Comparison of ENCODE assay signal across 1 cellular context in the genomic region with DNA sequence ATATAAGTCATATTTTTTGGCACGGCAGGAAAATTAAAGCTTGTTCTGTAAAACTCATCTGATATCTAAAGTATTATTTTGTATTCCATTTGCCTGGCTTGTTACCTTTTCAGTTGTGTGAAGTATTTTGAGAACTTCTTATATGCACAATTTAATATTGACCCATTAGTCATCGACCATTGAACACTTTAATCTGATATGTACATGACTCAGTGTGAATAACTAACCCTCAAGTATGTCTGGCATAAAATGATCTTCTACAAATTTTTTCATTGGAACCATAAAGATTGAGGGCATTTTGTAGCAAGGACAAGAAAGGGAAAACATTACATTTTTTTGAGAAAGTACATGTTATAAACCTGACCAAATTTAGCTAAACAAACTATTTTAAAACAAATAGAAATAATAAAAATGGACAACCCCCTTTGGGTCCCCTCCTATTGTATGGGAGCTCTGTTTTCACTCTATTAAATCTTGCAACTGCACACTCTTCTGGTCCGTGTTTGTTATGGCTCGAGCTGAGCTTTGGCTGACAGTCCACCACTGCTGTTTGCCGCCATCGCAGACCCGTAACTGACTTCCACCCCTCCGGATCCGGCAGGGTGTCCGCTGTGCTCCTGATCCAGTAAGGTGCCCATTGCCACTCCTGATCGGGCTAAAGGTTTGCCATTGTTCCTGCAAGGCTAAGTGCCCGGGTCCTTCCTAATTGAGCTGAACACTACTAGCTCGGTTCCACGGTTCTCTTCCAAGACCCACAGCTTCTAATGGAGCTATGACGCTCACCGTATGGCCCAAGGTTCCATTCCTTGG.
TF ChIP-seq lines count a peak whose summit lies in the region.

No MANE protein-coding gene starts in this region.

TF ChIP-seq in IMR-90, 13 proteins besides CTCF, POLR2A, EP300 and RAD21 (continued from another document):
- TF ChIP-seq, protein P1, sequence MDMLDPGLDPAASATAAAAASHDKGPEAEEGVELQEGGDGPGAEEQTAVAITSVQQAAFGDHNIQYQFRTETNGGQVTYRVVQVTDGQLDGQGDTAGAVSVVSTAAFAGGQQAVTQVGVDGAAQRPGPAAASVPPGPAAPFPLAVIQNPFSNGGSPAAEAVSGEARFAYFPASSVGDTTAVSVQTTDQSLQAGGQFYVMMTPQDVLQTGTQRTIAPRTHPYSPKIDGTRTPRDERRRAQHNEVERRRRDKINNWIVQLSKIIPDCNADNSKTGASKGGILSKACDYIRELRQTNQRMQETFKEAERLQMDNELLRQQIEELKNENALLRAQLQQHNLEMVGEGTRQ (IDR thresholded peaks at IDR 0.05; ENCODE audit: low read depth, low read length): no peak
- TF ChIP-seq FOS (IDR thresholded peaks at IDR 0.05; ENCODE audit: low read depth, low read length) (no peak), RFX5 (IDR thresholded peaks at IDR 0.05; ENCODE audit: low read depth, low read length) (no peak)
TF ChIP-seq in IMR-90: peak in this region for 0.
